ENCODE assay signal across 2 cellular contexts in genomic region chr15:88621789-88622604, GRCh38.
TF ChIP-seq lines count a peak whose summit lies in the region.

No MANE protein-coding gene starts in this region.

TF ChIP-seq in IMR-90, 13 proteins besides CTCF, POLR2A, EP300 and RAD21 (continued from another document):
- 0 out of 2 replicates have a peak, but pooled peaks have one; percentile 25 for TF ChIP-seq NFE2L2 (IDR thresholded peaks at IDR 0.05; ENCODE audit: low read depth, low read length)
- peak; percentile 87 for TF ChIP-seq MAFK (IDR thresholded peaks at IDR 0.05; ENCODE audit: low read depth, low read length)
- peak; percentile 91; the same call in 1 of the 2 replicates for TF ChIP-seq CHD1 (IDR thresholded peaks at IDR 0.05; ENCODE audit: low read depth, low read length)

TF ChIP-seq in WTC11, 78 proteins besides CTCF, POLR2A, EP300 and RAD21:
- TF ChIP-seq, protein P1, sequence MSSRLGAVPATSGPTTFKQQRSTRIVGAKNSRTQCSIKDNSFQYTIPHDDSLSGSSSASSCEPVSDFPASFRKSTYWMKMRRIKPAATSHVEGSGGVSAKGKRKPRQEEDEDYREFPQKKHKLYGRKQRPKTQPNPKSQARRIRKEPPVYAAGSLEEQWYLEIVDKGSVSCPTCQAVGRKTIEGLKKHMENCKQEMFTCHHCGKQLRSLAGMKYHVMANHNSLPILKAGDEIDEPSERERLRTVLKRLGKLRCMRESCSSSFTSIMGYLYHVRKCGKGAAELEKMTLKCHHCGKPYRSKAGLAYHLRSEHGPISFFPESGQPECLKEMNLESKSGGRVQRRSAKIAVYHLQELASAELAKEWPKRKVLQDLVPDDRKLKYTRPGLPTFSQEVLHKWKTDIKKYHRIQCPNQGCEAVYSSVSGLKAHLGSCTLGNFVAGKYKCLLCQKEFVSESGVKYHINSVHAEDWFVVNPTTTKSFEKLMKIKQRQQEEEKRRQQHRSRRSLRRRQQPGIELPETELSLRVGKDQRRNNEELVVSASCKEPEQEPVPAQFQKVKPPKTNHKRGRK (CRISPR knock-in tag; IDR thresholded peaks at IDR 0.05; ENCODE audit: borderline replicate concordance) = no peak
- TF ChIP-seq TEAD4 (CRISPR knock-in tag; IDR thresholded peaks at IDR 0.05) = no peak
- TF ChIP-seq E2F1 (CRISPR knock-in tag; IDR thresholded peaks at IDR 0.05) = no peak
- TF ChIP-seq, protein P2, sequence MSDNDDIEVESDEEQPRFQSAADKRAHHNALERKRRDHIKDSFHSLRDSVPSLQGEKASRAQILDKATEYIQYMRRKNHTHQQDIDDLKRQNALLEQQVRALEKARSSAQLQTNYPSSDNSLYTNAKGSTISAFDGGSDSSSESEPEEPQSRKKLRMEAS (CRISPR knock-in tag; IDR thresholded peaks at IDR 0.05) = 0 out of 2 replicates have a peak, but pooled peaks have one; percentile 27
TF ChIP-seq in WTC11: peak in this region for 1.
